In genomic region chr21:7753380-7753877, GRCh38 we compare ENCODE assay signal across 8 cellular contexts.
DNase-seq lines count a peak whose midpoint lies in the region; ATAC-seq and TF ChIP-seq lines count a peak whose summit lies in the region.
"Not testable (repeated sequence)": the region's sequence is repeated elsewhere in the genome, so short reads cannot be mapped to it uniquely, and the experiment has no call there.

No MANE protein-coding gene starts in this region.

- H3K9me3 Mint-ChIP-seq in CD8-positive, alpha-beta T cell; activated CD4-positive, alpha-beta T cell treated with anti-CD3 and anti-CD28 coated beads for 36 hours (ENCODE audit: low read depth); activated naive CD8-positive, alpha-beta T cell treated with anti-CD3 and anti-CD28 coated beads, Interleukin-2, amount 50 U/mL, for 24 hours: not testable (repeated sequence)

- not testable (repeated sequence) for H3K36me3 ChIP-seq in CD8-positive, alpha-beta T cell (ENCODE audit: insufficient read depth, low read length)

- H3K27me3 ChIP-seq in CD8-positive, alpha-beta T cell (ENCODE audit: insufficient read depth, low read length): not testable (repeated sequence)

- H3K27ac Mint-ChIP-seq in CD8-positive, alpha-beta T cell; activated CD4-positive, alpha-beta T cell treated with anti-CD3 and anti-CD28 coated beads for 36 hours; activated naive CD8-positive, alpha-beta T cell treated with anti-CD3 and anti-CD28 coated beads, Interleukin-2, amount 50 U/mL, for 24 hours: not testable (repeated sequence)

- not testable (repeated sequence) for H3K36me3 Mint-ChIP-seq in CD8-positive, alpha-beta T cell; activated CD4-positive, alpha-beta T cell treated with anti-CD3 and anti-CD28 coated beads for 36 hours (ENCODE audit: low read depth); activated naive CD8-positive, alpha-beta T cell treated with anti-CD3 and anti-CD28 coated beads, Interleukin-2, amount 50 U/mL, for 24 hours (ENCODE audit: low read depth)

- not testable (repeated sequence) for H3K9me3 ChIP-seq in CD8-positive, alpha-beta T cell (ENCODE audit: low read length)

- H3K4me1 Mint-ChIP-seq in CD8-positive, alpha-beta T cell (ENCODE audit: low read depth); activated CD4-positive, alpha-beta T cell treated with anti-CD3 and anti-CD28 coated beads for 36 hours; activated naive CD8-positive, alpha-beta T cell treated with anti-CD3 and anti-CD28 coated beads, Interleukin-2, amount 50 U/mL, for 24 hours: not testable (repeated sequence)

- H3K4me3 ChIP-seq in CD8-positive, alpha-beta T cell (ENCODE audit: low read depth, low read length): not testable (repeated sequence)

- not testable (repeated sequence) for H3K4me1 ChIP-seq in CD8-positive, alpha-beta T cell (ENCODE audit: insufficient read depth, low read length)

- H3K4me3 Mint-ChIP-seq in CD8-positive, alpha-beta T cell; activated CD4-positive, alpha-beta T cell treated with anti-CD3 and anti-CD28 coated beads for 36 hours; activated naive CD8-positive, alpha-beta T cell treated with anti-CD3 and anti-CD28 coated beads, Interleukin-2, amount 50 U/mL, for 24 hours: not testable (repeated sequence)

- POLR2A ChIA-PET in CD8-positive, alpha-beta T cell (lab: Charles Lee); activated CD4-positive, alpha-beta T cell treated with anti-CD3 and anti-CD28 coated beads for 36 hours (lab: Charles Lee): not testable (repeated sequence)

- DNase-seq in CD8-positive, alpha-beta T cell: not testable (repeated sequence)
- DNase-seq in activated CD4-positive, alpha-beta T cell treated with anti-CD3 and anti-CD28 coated beads for 36 hours: peak; percentile 38
- DNase-seq in activated naive CD8-positive, alpha-beta T cell treated with anti-CD3 and anti-CD28 coated beads, Interleukin-2, amount 50 U/mL, for 24 hours: peak; percentile 10
- peak; percentile 3 for DNase-seq in stimulated activated CD4-positive, alpha-beta T cell treated with anti-CD3 and anti-CD28 coated beads, Interleukin-1b, Interleukin-23, amount 100 ng/mL, for 48 hours

- H3K27ac ChIP-seq in CD8-positive, alpha-beta T cell (ENCODE audit: low read depth, low read length): not testable (repeated sequence)

- TF ChIP-seq CTCF in CD8-positive, alpha-beta T cell (IDR thresholded peaks at IDR 0.05): not testable (repeated sequence)

- intact Hi-C loops in CD8-positive, alpha-beta T cell (cut with DNase I, micrococcal nuclease); activated CD4-positive, alpha-beta T cell treated with anti-CD3 and anti-CD28 coated beads for 36 hours (cut with DNase I, micrococcal nuclease): not testable (repeated sequence)

- ATAC-seq in CD8-positive, alpha-beta T cell: peak; percentile 36
- peak; percentile 84 for ATAC-seq in GM19324 (IDR thresholded peaks at IDR 0.05; ENCODE audit: low FRiP score, unreplicated experiment)
- peak; percentile 91 for ATAC-seq in GM21576 (IDR thresholded peaks at IDR 0.05; ENCODE audit: unreplicated experiment)
- peak; percentile 95 for ATAC-seq in HG02885 (IDR thresholded peaks at IDR 0.05; ENCODE audit: poor library complexity, unreplicated experiment)
- ATAC-seq in HG03378 (IDR thresholded peaks at IDR 0.05; ENCODE audit: unreplicated experiment): peak; percentile 96
- ATAC-seq in activated CD4-positive, alpha-beta T cell treated with anti-CD3 and anti-CD28 coated beads for 36 hours: peak; percentile 88
- ATAC-seq in activated naive CD8-positive, alpha-beta T cell treated with anti-CD3 and anti-CD28 coated beads, Interleukin-2, amount 50 U/mL, for 24 hours: peak; percentile 94

- H3K27me3 Mint-ChIP-seq in CD8-positive, alpha-beta T cell (ENCODE audit: low read depth); activated CD4-positive, alpha-beta T cell treated with anti-CD3 and anti-CD28 coated beads for 36 hours; activated naive CD8-positive, alpha-beta T cell treated with anti-CD3 and anti-CD28 coated beads, Interleukin-2, amount 50 U/mL, for 24 hours: not testable (repeated sequence)

- CTCF ChIA-PET in CD8-positive, alpha-beta T cell (lab: Charles Lee); activated CD4-positive, alpha-beta T cell treated with anti-CD3 and anti-CD28 coated beads for 36 hours (lab: Charles Lee): not testable (repeated sequence)

Comparison
In these comparisons a context has a peak if more than half of its experiments do, and no peak if none do; other contexts are left out.
1. ATAC-seq: peak in every context shown above with its lines; median percentile 96 in HG03378; 95 in HG02885; 94 in activated naive CD8-positive, alpha-beta T cell treated with anti-CD3 and anti-CD28 coated beads, Interleukin-2, amount 50 U/mL, for 24 hours; 91 in GM21576; 88 in activated CD4-positive, alpha-beta T cell treated with anti-CD3 and anti-CD28 coated beads for 36 hours; 84 in GM19324; 36 in CD8-positive, alpha-beta T cell.